In genomic region chr10:59905066-59905734, GRCh38 we compare ENCODE assay signal across 8 cellular contexts. TPM values are rescaled to one million over a fixed set of nuclear protein-coding genes. Genes with fewer than 3 reads are reported as not detected.
DNase-seq lines count a peak whose midpoint lies in the region; ATAC-seq and TF ChIP-seq lines count a peak whose summit lies in the region.

No MANE protein-coding gene starts in this region.

- no peak for ATAC-seq in activated naive CD8-positive, alpha-beta T cell treated with anti-CD3 and anti-CD28 coated beads, Interleukin-2, amount 10 ng/mL, durations not matched to agents 7 days and 5 days (ENCODE audit: low read depth)

- H3K27ac Mint-ChIP-seq in activated naive CD8-positive, alpha-beta T cell treated with anti-CD3 and anti-CD28 coated beads, Interleukin-2, amount 10 ng/mL, durations not matched to agents 7 days and 5 days: peak overlapping the region; percentile 83

- H3K4me1 ChIP-seq in HAP-1 (peaks cover 26% of the 10 kb centered on the region), right atrium auricular region (peaks cover 0 to 52% of the 10 kb centered on the region in 2 donors), sigmoid colon (peaks cover 0 to 73% (median 56%) of the 10 kb centered on the region in 4 donors)

- TF ChIP-seq CTCF in right atrium auricular region (IDR thresholded peaks at IDR 0.05) (no peak), sigmoid colon (IDR thresholded peaks at IDR 0.05) (no peak)

- H3K36me3 ChIP-seq in HAP-1 (replicated peaks) (no peaks in the 10 kb centered on the region), right atrium auricular region (no peaks in the 10 kb centered on the region), sigmoid colon (no peaks in the 10 kb centered on the region)

- H3K4me3 ChIP-seq in HAP-1: peak overlapping the region; percentile 79
- H3K4me3 ChIP-seq in right atrium auricular region: peak overlapping the region; percentile 88 to 94
- peak overlapping the region; percentile 67 to 96 (median 88) for H3K4me3 ChIP-seq in sigmoid colon

- intact Hi-C loops in sigmoid colon (cut with DNase I): loop anchor here (5.0 to 10.0 kb wide), 4 partner anchors 100 to 668 kb away; no protein-coding TSS in a partner anchor

- peak in 1 of 4 donors; percentile 24 for TF ChIP-seq EP300 in sigmoid colon (IDR thresholded peaks at IDR 0.05)

- POLR2A ChIA-PET in activated naive CD8-positive, alpha-beta T cell treated with anti-CD3 and anti-CD28 coated beads, Interleukin-2, amount 10 ng/mL, durations not matched to agents 7 days and 5 days (lab: Charles Lee): interaction anchor here (0.9 to 2.4 kb wide), 8 partner anchors 17 to 70 kb away, joined by 3 to 18 read pairs (median 9); no protein-coding TSS in a partner anchor

- no peaks in the 10 kb centered on the region for H3K27me3 ChIP-seq in HAP-1 (ENCODE audit: low read depth)
- H3K27me3 ChIP-seq in right atrium auricular region: no peaks in the 10 kb centered on the region
- no peaks in the 10 kb centered on the region for H3K27me3 ChIP-seq in sigmoid colon

- H3K9me3 ChIP-seq in HAP-1: no peaks in the 10 kb centered on the region
- no peaks in the 10 kb centered on the region for H3K9me3 ChIP-seq in right atrium auricular region
- no peaks in the 10 kb centered on the region for H3K9me3 ChIP-seq in sigmoid colon

- no peaks in the 10 kb centered on the region for H3K9me3 Mint-ChIP-seq in activated naive CD8-positive, alpha-beta T cell treated with anti-CD3 and anti-CD28 coated beads, Interleukin-2, amount 10 ng/mL, durations not matched to agents 7 days and 5 days

- 1 to 2% methylated on average over 23 of the region's 23 CpGs for WGBS in sigmoid colon, 2 donors

- H3K36me3 Mint-ChIP-seq in activated naive CD8-positive, alpha-beta T cell treated with anti-CD3 and anti-CD28 coated beads, Interleukin-2, amount 10 ng/mL, durations not matched to agents 7 days and 5 days: peaks cover 13% of the 10 kb centered on the region

- in situ Hi-C loops in HAP-1 (cut with MboI; ENCODE audit: low sequenced_read_pairs): no loop called here

- no peaks in the 10 kb centered on the region for H3K27me3 Mint-ChIP-seq in activated naive CD8-positive, alpha-beta T cell treated with anti-CD3 and anti-CD28 coated beads, Interleukin-2, amount 10 ng/mL, durations not matched to agents 7 days and 5 days

- H3K4me3 Mint-ChIP-seq in activated naive CD8-positive, alpha-beta T cell treated with anti-CD3 and anti-CD28 coated beads, Interleukin-2, amount 10 ng/mL, durations not matched to agents 7 days and 5 days: peak overlapping the region; percentile 94

- peak in 1 of 2 donors; percentile 29 for TF ChIP-seq POLR2A in sigmoid colon (IDR thresholded peaks at IDR 0.05)

- H3K27ac ChIP-seq in right atrium auricular region (peak overlapping the region; percentile 94 to 96), sigmoid colon (peak overlapping the region; percentile 93)

- peaks cover 51% of the 10 kb centered on the region for H3K4me1 Mint-ChIP-seq in activated naive CD8-positive, alpha-beta T cell treated with anti-CD3 and anti-CD28 coated beads, Interleukin-2, amount 10 ng/mL, durations not matched to agents 7 days and 5 days

- DNase-seq in NCI-H82 (lab: John Stamatoyannopoulos, UW) (peak; percentile 55), NCI-H82 treated with DMSO at 0.1 percent for 48 hours (lab: John Stamatoyannopoulos, UW; ENCODE audit: unreplicated experiment) (no peak), HAP-1 (ENCODE audit: low spot score in 2 of 2) (peak in 1 of 2 experiments; percentile 64), NAMALWA (ENCODE audit: low spot score) (peak; percentile 49), right atrium auricular region (ENCODE audit: low spot score) (no peak), sigmoid colon (peak; percentile 73), HuH-7 (ENCODE audit: low spot score) (no peak)
- DNase-seq in activated naive CD8-positive, alpha-beta T cell treated with anti-CD3 and anti-CD28 coated beads, Interleukin-2, amount 10 ng/mL, durations not matched to agents 7 days and 5 days: no peak

RNA-seq across cellular contexts. Expression of gene CCDC6, which starts 1.2 kb away (rescaled TPM):
- total RNA-seq in activated naive CD8-positive, alpha-beta T cell treated with anti-CD3 and anti-CD28 coated beads, Interleukin-2, amount 10 ng/mL, durations not matched to agents 7 days and 5 days: 10 to 100 TPM; 20.4 to 21.4 TPM
- total RNA-seq in right atrium auricular region: 10 to 100 TPM; 19.1 to 22.7 TPM
- 10 to 100 TPM; 59.2 to 97.5 (median 62.2) TPM for total RNA-seq in sigmoid colon
- 10 to 100 TPM; 12.6 to 23.5 (median 19.4) TPM for polyA plus RNA-seq in sigmoid colon

Comparison
In these comparisons a context has a peak if more than half of its experiments do, and no peak if none do; other contexts are left out.
1. DNase-seq: peak in NCI-H82 (single experiment), NAMALWA (single experiment) and sigmoid colon (single experiment); none in NCI-H82 treated with DMSO at 0.1 percent for 48 hours (single experiment), activated naive CD8-positive, alpha-beta T cell treated with anti-CD3 and anti-CD28 coated beads, Interleukin-2, amount 10 ng/mL, durations not matched to agents 7 days and 5 days (single experiment), right atrium auricular region (single experiment) and HuH-7 (single experiment).
2. Peak in every context shown above with its lines, with median percentiles within 50 percentile points of each other: H3K4me3 ChIP-seq.